In genomic region chr15:57458255-57458850, GRCh38 we compare ENCODE assay signal across 1 cellular context.
TF ChIP-seq lines count a peak whose summit lies in the region.

No MANE protein-coding gene starts in this region.

TF ChIP-seq in GM23338, 12 proteins besides CTCF, POLR2A, EP300 and RAD21:
- TF ChIP-seq REST (IDR thresholded peaks at IDR 0.05; ENCODE audit: unreplicated experiment): no peak
- TF ChIP-seq ZNF114 (CRISPR knock-in tag; IDR thresholded peaks at IDR 0.05): no peak
- no peak for TF ChIP-seq EZH2phosphoT487 (IDR thresholded peaks at IDR 0.05; ENCODE audit: unreplicated experiment)
- no peak for TF ChIP-seq STAT1 (IDR thresholded peaks at IDR 0.05; ENCODE audit: unreplicated experiment)
- no peak for TF ChIP-seq ZNF462 (CRISPR knock-in tag; IDR thresholded peaks at IDR 0.05)
- TF ChIP-seq JUNB (IDR thresholded peaks at IDR 0.05; ENCODE audit: unreplicated experiment): no peak
- TF ChIP-seq ZNF331 (CRISPR knock-in tag; IDR thresholded peaks at IDR 0.05; ENCODE audit: low read depth): no peak
TF ChIP-seq in GM23338: peak in this region for 0.
